ENCODE assay signal across 1 cellular context in the genomic region with DNA sequence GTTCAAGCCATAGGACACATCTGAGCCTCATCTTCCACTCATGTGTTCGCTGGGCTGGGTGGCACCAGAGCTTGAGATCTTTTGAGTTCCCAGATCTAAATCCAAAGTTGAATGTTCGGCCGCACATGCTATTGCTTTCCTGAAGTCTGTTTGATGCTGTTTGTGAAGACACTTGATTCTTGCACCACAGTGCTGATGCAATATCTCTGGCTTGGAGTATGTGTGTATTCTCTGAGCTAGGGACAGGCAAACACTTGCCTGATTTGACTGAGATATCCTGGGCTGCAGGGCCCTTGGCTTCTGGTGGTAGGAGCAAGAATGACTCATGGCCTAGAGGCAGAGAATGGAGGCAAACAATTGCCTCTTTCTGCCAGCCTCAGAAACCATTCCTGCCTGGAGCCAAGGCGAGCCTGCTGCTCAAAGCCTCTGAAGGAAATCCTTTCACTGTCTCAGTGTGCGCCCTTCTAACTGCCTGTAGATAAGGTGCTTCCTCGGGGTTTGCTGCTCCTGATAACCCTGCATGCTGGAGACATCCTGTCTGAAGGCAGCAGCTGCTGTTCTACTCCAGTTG.
TF ChIP-seq lines count a peak whose summit lies in the region.

No MANE protein-coding gene starts in this region.

TF ChIP-seq in HepG2, 621 proteins besides CTCF, POLR2A, EP300 and RAD21 (continued from another document and continues in another):
- TF ChIP-seq, protein P1, sequence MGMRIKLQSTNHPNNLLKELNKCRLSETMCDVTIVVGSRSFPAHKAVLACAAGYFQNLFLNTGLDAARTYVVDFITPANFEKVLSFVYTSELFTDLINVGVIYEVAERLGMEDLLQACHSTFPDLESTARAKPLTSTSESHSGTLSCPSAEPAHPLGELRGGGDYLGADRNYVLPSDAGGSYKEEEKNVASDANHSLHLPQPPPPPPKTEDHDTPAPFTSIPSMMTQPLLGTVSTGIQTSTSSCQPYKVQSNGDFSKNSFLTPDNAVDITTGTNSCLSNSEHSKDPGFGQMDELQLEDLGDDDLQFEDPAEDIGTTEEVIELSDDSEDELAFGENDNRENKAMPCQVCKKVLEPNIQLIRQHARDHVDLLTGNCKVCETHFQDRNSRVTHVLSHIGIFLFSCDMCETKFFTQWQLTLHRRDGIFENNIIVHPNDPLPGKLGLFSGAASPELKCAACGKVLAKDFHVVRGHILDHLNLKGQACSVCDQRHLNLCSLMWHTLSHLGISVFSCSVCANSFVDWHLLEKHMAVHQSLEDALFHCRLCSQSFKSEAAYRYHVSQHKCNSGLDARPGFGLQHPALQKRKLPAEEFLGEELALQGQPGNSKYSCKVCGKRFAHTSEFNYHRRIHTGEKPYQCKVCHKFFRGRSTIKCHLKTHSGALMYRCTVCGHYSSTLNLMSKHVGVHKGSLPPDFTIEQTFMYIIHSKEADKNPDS (CRISPR knock-in tag; IDR thresholded peaks at IDR 0.05) = no peak
- 0 out of 2 replicates have a peak, but pooled peaks have one; percentile 23 for TF ChIP-seq ZNF263 (CRISPR knock-in tag; IDR thresholded peaks at IDR 0.05)
- no peak for TF ChIP-seq NCOR1 (IDR thresholded peaks at IDR 0.05; ENCODE audit: borderline replicate concordance, low read length)
- TF ChIP-seq PHF5A (CRISPR knock-in tag; IDR thresholded peaks at IDR 0.05; ENCODE audit: low read depth, unreplicated experiment) = peak; percentile 66
- TF ChIP-seq PAF1 (CRISPR knock-in tag; IDR thresholded peaks at IDR 0.05) = no peak
- no peak for TF ChIP-seq ZNF496 (CRISPR knock-in tag; IDR thresholded peaks at IDR 0.05; ENCODE audit: insufficient replicate concordance)
- no peak for TF ChIP-seq PRPF4 (IDR thresholded peaks at IDR 0.05; ENCODE audit: low read depth, low read length, poor library complexity, severe bottlenecking)
- TF ChIP-seq MATR3 (CRISPR knock-in tag; IDR thresholded peaks at IDR 0.05) = no peak
- TF ChIP-seq MBD4 (IDR thresholded peaks at IDR 0.05; ENCODE audit: borderline replicate concordance, low read length) = no peak
- TF ChIP-seq, protein P2, sequence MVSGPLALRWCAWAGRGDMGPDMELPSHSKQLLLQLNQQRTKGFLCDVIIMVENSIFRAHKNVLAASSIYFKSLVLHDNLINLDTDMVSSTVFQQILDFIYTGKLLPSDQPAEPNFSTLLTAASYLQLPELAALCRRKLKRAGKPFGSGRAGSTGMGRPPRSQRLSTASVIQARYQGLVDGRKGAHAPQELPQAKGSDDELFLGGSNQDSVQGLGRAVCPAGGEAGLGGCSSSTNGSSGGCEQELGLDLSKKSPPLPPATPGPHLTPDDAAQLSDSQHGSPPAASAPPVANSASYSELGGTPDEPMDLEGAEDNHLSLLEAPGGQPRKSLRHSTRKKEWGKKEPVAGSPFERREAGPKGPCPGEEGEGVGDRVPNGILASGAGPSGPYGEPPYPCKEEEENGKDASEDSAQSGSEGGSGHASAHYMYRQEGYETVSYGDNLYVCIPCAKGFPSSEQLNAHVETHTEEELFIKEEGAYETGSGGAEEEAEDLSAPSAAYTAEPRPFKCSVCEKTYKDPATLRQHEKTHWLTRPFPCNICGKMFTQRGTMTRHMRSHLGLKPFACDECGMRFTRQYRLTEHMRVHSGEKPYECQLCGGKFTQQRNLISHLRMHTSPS (CRISPR knock-in tag; IDR thresholded peaks at IDR 0.05; ENCODE audit: low read depth) = no peak
- no peak for TF ChIP-seq BHLHE40 (IDR thresholded peaks at IDR 0.05; ENCODE audit: low read length)
- TF ChIP-seq, protein P3, sequence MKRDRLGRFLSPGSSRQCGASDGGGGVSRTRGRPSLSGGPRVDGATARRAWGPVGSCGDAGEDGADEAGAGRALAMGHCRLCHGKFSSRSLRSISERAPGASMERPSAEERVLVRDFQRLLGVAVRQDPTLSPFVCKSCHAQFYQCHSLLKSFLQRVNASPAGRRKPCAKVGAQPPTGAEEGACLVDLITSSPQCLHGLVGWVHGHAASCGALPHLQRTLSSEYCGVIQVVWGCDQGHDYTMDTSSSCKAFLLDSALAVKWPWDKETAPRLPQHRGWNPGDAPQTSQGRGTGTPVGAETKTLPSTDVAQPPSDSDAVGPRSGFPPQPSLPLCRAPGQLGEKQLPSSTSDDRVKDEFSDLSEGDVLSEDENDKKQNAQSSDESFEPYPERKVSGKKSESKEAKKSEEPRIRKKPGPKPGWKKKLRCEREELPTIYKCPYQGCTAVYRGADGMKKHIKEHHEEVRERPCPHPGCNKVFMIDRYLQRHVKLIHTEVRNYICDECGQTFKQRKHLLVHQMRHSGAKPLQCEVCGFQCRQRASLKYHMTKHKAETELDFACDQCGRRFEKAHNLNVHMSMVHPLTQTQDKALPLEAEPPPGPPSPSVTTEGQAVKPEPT (CRISPR knock-in tag; IDR thresholded peaks at IDR 0.05; ENCODE audit: low read depth) = no peak
- TF ChIP-seq SAP130 (CRISPR knock-in tag; IDR thresholded peaks at IDR 0.05; ENCODE audit: low read depth) = peak; percentile 62
- no peak for TF ChIP-seq ZNF30 (CRISPR knock-in tag; IDR thresholded peaks at IDR 0.05)
- TF ChIP-seq, protein P4, sequence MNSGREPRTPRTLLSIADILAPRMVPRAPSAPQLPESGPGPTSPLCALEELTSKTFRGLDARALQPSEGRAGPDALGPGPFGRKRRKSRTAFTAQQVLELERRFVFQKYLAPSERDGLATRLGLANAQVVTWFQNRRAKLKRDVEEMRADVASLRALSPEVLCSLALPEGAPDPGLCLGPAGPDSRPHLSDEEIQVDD (CRISPR knock-in tag; IDR thresholded peaks at IDR 0.05; ENCODE audit: borderline replicate concordance) = no peak
- TF ChIP-seq ATF7-NPFF (CRISPR knock-in tag; IDR thresholded peaks at IDR 0.05; ENCODE audit: low read depth) = 0 out of 2 replicates have a peak, but pooled peaks have one; percentile 27
- TF ChIP-seq MXD4 (CRISPR knock-in tag; IDR thresholded peaks at IDR 0.05) = no peak
- TF ChIP-seq, protein P5, sequence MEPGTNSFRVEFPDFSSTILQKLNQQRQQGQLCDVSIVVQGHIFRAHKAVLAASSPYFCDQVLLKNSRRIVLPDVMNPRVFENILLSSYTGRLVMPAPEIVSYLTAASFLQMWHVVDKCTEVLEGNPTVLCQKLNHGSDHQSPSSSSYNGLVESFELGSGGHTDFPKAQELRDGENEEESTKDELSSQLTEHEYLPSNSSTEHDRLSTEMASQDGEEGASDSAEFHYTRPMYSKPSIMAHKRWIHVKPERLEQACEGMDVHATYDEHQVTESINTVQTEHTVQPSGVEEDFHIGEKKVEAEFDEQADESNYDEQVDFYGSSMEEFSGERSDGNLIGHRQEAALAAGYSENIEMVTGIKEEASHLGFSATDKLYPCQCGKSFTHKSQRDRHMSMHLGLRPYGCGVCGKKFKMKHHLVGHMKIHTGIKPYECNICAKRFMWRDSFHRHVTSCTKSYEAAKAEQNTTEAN (CRISPR knock-in tag; conservative IDR thresholded peaks at IDR 0.05) = no peak
- peak; percentile 48; the same call in 1 of the 2 replicates for TF ChIP-seq MYNN (CRISPR knock-in tag; IDR thresholded peaks at IDR 0.05; ENCODE audit: low read depth)
- no peak for TF ChIP-seq ZFP90 (CRISPR knock-in tag; IDR thresholded peaks at IDR 0.05; ENCODE audit: borderline replicate concordance)
- no peak for TF ChIP-seq ZNF3 (CRISPR knock-in tag; IDR thresholded peaks at IDR 0.05)
- no peak for TF ChIP-seq ZNF83 (CRISPR knock-in tag; IDR thresholded peaks at IDR 0.05; ENCODE audit: borderline replicate concordance)
- TF ChIP-seq NCOA2 (CRISPR knock-in tag; IDR thresholded peaks at IDR 0.05) = peak; percentile 85
- TF ChIP-seq, protein P6, sequence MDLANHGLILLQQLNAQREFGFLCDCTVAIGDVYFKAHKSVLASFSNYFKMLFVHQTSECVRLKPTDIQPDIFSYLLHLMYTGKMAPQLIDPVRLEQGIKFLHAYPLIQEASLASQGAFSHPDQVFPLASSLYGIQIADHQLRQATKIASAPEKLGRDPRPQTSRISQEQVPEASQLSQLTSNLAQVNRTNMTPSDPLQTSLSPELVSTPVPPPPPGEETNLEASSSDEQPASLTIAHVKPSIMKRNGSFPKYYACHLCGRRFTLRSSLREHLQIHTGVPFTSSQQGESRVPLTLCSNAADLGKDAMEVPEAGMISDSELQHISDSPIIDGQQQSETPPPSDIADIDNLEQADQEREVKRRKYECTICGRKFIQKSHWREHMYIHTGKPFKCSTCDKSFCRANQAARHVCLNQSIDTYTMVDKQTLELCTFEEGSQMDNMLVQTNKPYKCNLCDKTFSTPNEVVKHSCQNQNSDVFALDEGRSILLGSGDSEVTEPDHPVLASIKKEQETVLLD (CRISPR knock-in tag; IDR thresholded peaks at IDR 0.05; ENCODE audit: low read depth) = no peak
- TF ChIP-seq ZMYM3 (CRISPR knock-in tag; IDR thresholded peaks at IDR 0.05) = no peak
- TF ChIP-seq, protein P7, sequence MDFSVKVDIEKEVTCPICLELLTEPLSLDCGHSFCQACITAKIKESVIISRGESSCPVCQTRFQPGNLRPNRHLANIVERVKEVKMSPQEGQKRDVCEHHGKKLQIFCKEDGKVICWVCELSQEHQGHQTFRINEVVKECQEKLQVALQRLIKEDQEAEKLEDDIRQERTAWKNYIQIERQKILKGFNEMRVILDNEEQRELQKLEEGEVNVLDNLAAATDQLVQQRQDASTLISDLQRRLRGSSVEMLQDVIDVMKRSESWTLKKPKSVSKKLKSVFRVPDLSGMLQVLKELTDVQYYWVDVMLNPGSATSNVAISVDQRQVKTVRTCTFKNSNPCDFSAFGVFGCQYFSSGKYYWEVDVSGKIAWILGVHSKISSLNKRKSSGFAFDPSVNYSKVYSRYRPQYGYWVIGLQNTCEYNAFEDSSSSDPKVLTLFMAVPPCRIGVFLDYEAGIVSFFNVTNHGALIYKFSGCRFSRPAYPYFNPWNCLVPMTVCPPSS (IDR thresholded peaks at IDR 0.05) = no peak
- TF ChIP-seq NR3C1 (CRISPR knock-in tag; IDR thresholded peaks at IDR 0.05) = no peak
- TF ChIP-seq MTF2 (CRISPR knock-in tag; IDR thresholded peaks at IDR 0.05; ENCODE audit: borderline replicate concordance) = no peak
- no peak for TF ChIP-seq REL (CRISPR knock-in tag; conservative IDR thresholded peaks at IDR 0.05)
- no peak for TF ChIP-seq PCBP2 (optimal IDR thresholded peaks at IDR 0.05; ENCODE audit: low read depth, low read length, poor library complexity, severe bottlenecking)
- TF ChIP-seq RORA (CRISPR knock-in tag; IDR thresholded peaks at IDR 0.05) = no peak
- TF ChIP-seq, protein P8, sequence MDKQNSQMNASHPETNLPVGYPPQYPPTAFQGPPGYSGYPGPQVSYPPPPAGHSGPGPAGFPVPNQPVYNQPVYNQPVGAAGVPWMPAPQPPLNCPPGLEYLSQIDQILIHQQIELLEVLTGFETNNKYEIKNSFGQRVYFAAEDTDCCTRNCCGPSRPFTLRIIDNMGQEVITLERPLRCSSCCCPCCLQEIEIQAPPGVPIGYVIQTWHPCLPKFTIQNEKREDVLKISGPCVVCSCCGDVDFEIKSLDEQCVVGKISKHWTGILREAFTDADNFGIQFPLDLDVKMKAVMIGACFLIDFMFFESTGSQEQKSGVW (CRISPR knock-in tag; IDR thresholded peaks at IDR 0.05; ENCODE audit: borderline replicate concordance) = no peak
- TF ChIP-seq ZNF225 (CRISPR knock-in tag; IDR thresholded peaks at IDR 0.05) = no peak
- no peak for TF ChIP-seq ZNF546 (CRISPR knock-in tag; conservative IDR thresholded peaks at IDR 0.05)
- TF ChIP-seq, protein P9, sequence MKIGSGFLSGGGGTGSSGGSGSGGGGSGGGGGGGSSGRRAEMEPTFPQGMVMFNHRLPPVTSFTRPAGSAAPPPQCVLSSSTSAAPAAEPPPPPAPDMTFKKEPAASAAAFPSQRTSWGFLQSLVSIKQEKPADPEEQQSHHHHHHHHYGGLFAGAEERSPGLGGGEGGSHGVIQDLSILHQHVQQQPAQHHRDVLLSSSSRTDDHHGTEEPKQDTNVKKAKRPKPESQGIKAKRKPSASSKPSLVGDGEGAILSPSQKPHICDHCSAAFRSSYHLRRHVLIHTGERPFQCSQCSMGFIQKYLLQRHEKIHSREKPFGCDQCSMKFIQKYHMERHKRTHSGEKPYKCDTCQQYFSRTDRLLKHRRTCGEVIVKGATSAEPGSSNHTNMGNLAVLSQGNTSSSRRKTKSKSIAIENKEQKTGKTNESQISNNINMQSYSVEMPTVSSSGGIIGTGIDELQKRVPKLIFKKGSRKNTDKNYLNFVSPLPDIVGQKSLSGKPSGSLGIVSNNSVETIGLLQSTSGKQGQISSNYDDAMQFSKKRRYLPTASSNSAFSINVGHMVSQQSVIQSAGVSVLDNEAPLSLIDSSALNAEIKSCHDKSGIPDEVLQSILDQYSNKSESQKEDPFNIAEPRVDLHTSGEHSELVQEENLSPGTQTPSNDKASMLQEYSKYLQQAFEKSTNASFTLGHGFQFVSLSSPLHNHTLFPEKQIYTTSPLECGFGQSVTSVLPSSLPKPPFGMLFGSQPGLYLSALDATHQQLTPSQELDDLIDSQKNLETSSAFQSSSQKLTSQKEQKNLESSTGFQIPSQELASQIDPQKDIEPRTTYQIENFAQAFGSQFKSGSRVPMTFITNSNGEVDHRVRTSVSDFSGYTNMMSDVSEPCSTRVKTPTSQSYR (CRISPR knock-in tag; IDR thresholded peaks at IDR 0.05; ENCODE audit: borderline replicate concordance) = peak; percentile 44; the same call in 1 of the 2 replicates
- TF ChIP-seq RFX1 (IDR thresholded peaks at IDR 0.05) = no peak
- TF ChIP-seq U2AF1 (optimal IDR thresholded peaks at IDR 0.05; ENCODE audit: low read depth, low read length) = no peak
- TF ChIP-seq, protein P10, sequence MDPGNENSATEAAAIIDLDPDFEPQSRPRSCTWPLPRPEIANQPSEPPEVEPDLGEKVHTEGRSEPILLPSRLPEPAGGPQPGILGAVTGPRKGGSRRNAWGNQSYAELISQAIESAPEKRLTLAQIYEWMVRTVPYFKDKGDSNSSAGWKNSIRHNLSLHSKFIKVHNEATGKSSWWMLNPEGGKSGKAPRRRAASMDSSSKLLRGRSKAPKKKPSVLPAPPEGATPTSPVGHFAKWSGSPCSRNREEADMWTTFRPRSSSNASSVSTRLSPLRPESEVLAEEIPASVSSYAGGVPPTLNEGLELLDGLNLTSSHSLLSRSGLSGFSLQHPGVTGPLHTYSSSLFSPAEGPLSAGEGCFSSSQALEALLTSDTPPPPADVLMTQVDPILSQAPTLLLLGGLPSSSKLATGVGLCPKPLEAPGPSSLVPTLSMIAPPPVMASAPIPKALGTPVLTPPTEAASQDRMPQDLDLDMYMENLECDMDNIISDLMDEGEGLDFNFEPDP (CRISPR knock-in tag; conservative IDR thresholded peaks at IDR 0.05) = no peak
- no peak for TF ChIP-seq ZNF367 (CRISPR knock-in tag; IDR thresholded peaks at IDR 0.05; ENCODE audit: borderline replicate concordance)
- TF ChIP-seq, protein P11, sequence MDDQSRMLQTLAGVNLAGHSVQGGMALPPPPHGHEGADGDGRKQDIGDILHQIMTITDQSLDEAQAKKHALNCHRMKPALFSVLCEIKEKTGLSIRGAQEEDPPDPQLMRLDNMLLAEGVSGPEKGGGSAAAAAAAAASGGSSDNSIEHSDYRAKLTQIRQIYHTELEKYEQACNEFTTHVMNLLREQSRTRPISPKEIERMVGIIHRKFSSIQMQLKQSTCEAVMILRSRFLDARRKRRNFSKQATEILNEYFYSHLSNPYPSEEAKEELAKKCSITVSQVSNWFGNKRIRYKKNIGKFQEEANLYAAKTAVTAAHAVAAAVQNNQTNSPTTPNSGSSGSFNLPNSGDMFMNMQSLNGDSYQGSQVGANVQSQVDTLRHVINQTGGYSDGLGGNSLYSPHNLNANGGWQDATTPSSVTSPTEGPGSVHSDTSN (CRISPR knock-in tag; IDR thresholded peaks at IDR 0.05; ENCODE audit: borderline replicate concordance) = no peak
- TF ChIP-seq TP53 (CRISPR knock-in tag; conservative IDR thresholded peaks at IDR 0.05) = peak; percentile 70; the same call in 1 of the 2 replicates
- TF ChIP-seq SPEN (CRISPR knock-in tag; IDR thresholded peaks at IDR 0.05; ENCODE audit: low read depth) = no peak
- no peak for TF ChIP-seq ZBTB1 (CRISPR knock-in tag; IDR thresholded peaks at IDR 0.05; ENCODE audit: borderline replicate concordance)
- no peak for TF ChIP-seq ATM (IDR thresholded peaks at IDR 0.05; ENCODE audit: borderline replicate concordance)
- TF ChIP-seq HHEX (CRISPR knock-in tag; IDR thresholded peaks at IDR 0.05) = no peak
- TF ChIP-seq ZNF350 (CRISPR knock-in tag; IDR thresholded peaks at IDR 0.05; ENCODE audit: borderline replicate concordance, low read depth) = peak; percentile 63
- TF ChIP-seq ZNF121 (CRISPR knock-in tag; IDR thresholded peaks at IDR 0.05) = no peak
- no peak for TF ChIP-seq ZNF234 (CRISPR knock-in tag; conservative IDR thresholded peaks at IDR 0.05)
